Comparison of ENCODE assay signal across 8 cellular contexts in the genomic region with DNA sequence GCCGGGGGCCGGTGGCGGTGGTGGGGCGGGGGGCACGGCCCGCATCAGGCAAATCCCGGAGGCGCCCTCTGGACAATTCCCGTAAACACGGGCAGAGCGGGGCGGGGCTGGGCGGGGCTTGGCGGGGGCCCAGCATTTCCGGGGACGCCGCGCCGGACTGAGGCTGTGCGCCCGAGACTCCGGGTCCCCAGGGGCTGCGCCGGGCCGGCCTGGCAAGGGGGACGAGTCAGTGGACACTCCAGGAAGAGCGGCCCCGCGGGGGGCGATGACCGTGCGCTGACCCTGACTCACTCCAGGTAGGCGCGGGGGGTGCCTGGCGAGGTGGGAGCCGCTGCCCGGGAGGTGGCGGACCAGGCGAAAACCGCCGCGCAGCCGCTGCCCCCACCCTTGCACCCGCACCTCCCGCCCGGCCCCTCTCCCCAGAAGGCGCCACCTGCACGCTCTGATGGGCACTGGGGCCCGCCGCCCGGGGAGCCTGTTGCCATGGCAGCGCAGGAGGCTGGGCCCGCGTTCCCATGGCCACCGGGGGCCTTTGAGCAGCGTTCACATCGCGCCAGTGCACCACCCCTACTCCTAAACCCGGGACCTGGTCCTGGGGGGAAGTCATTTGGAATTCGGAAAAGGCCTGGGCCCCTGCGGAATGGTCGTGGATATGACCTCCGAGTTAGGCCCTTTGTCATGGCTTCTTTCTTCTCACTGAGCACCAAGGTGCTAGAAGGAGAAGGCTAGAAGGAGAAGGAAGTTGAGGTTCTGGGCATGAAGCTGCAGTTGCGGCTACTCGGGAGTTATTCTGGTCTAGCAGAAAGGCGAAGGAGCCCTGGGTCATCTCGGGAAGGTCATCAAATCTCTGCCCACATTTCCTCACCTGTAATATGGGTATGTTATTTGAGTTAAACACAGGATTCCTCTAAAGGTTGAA. TPM values are rescaled to one million over a fixed set of nuclear protein-coding genes. Genes with fewer than 3 reads are reported as not detected.
DNase-seq lines count a peak whose midpoint lies in the region; ATAC-seq and TF ChIP-seq lines count a peak whose summit lies in the region.

No MANE protein-coding gene starts in this region.

- peak overlapping the region; percentile 89 for H3K4me3 ChIP-seq in lower lobe of right lung

- TF ChIP-seq CTCF in lower lobe of right lung (IDR thresholded peaks at IDR 0.05), result peak; percentile 2

- peak; percentile 89 for DNase-seq in AG08396 (ENCODE audit: low spot score)
- DNase-seq in NCI-H2227 treated with DMSO at 0.1 percent for 48 hours (lab: John Stamatoyannopoulos, UW), result peak; percentile 44
- peak; percentile 64 for DNase-seq in activated CD4-positive, alpha-beta T cell treated with anti-CD3 and anti-CD28 coated beads for 48 hours
- DNase-seq in ecto neural progenitor cell (ENCODE audit: low spot score), result peak; percentile 81
- DNase-seq in lower lobe of right lung, result peak; percentile 84
- DNase-seq in stimulated activated CD8-positive, alpha-beta memory T cell treated with anti-CD3 and anti-CD28 coated beads, Interleukin-4, amount 100 ng/mL, for 48 hours, result peak; percentile 67

- no peaks in the 10 kb centered on the region for H3K9me3 ChIP-seq in lower lobe of right lung

- intact Hi-C loops in lower lobe of right lung (cut with DNase I), result no loop called here

- no peaks in the 10 kb centered on the region for H3K36me3 ChIP-seq in lower lobe of right lung

- H3K27me3 ChIP-seq in lower lobe of right lung (ENCODE audit: low read depth), result no peaks in the 10 kb centered on the region

- peaks cover 41% of the 10 kb centered on the region for H3K4me1 ChIP-seq in lower lobe of right lung

- peak overlapping the region; percentile 90 for H3K27ac ChIP-seq in lower lobe of right lung

- peak; percentile 65 for ATAC-seq in GM18861 (IDR thresholded peaks at IDR 0.05; ENCODE audit: unreplicated experiment)
- ATAC-seq in HG02981 (IDR thresholded peaks at IDR 0.05; ENCODE audit: unreplicated experiment), result peak; percentile 75
- peak; percentile 87 to 91 for ATAC-seq in lower lobe of right lung

RNA-seq across cellular contexts. Expression of gene SEMA4B, which starts 16.1 kb away (rescaled TPM):
- 48.1 TPM for total RNA-seq in lower lobe of right lung

RNA-seq across cellular contexts. Expression of gene CIB1, which starts 48.7 kb away (rescaled TPM):
- 80.8 TPM for total RNA-seq in lower lobe of right lung

RNA-seq across cellular contexts. Expression of gene GDPGP1, which starts 49.0 kb away (rescaled TPM):
- total RNA-seq in lower lobe of right lung, result 13.1 TPM

Comparison
In these comparisons a context has a peak if more than half of its experiments do, and no peak if none do; other contexts are left out.
1. Peak in every context shown above with its lines: DNase-seq, ATAC-seq, H3K4me3 ChIP-seq and H3K27ac ChIP-seq.